Comparison of ENCODE assay signal across 9 cellular contexts in genomic region chr5:140298183-140298601, GRCh38. TPM values are rescaled to one million over a fixed set of nuclear protein-coding genes. Genes with fewer than 3 reads are reported as not detected.
DNase-seq lines count a peak whose midpoint lies in the region; ATAC-seq, FAIRE-seq and TF ChIP-seq lines count a peak whose summit lies in the region.
"Had no signal": no experiment of that assay in that cellular context is flagged by ENCODE, and none has a peak within 500 bp of the region (broad histone marks: within the 10 kb centered on the region; RNA-seq: fewer than 3 reads in every experiment).

No MANE protein-coding gene starts in this region.

- H3K27ac ChIP-seq in GM23248, result peak overlapping the region; percentile 57
- peak overlapping the region; percentile 69 for H3K27ac ChIP-seq in RWPE2 (ENCODE audit: poor library complexity, severe bottlenecking)
- no peak overlapping the region for H3K27ac ChIP-seq in fibroblast of lung (ENCODE audit: insufficient read depth, low read length)
- peak overlapping the region; percentile 77 to 88 (median 80) for H3K27ac ChIP-seq in gastrocnemius medialis
- H3K27ac ChIP-seq in spleen, result no peak overlapping the region
- H3K27ac ChIP-seq: colonic mucosa had no signal

- no peak overlapping the region for H2AFZ ChIP-seq in GM23248
- H2AFZ ChIP-seq in fibroblast of lung (ENCODE audit: low read length), result no peak overlapping the region

- 0 out of 2 replicates have a peak, but pooled peaks cover 7% of the 10 kb centered on the region for H3K36me3 ChIP-seq in GM23248 (ENCODE audit: low read depth)
- H3K36me3 ChIP-seq in RWPE2 (ENCODE audit: low read depth), result peaks cover 58% of the 10 kb centered on the region
- peaks cover 1% of the 10 kb centered on the region for H3K36me3 ChIP-seq in fibroblast of lung (ENCODE audit: control insufficient read depth, insufficient read depth, low read length)
- H3K36me3 ChIP-seq in gastrocnemius medialis, result peaks cover 0 to 13% of the 10 kb centered on the region in 2 donors
- H3K36me3 ChIP-seq in spleen, result peaks cover 0 to 36% (median 19%) of the 10 kb centered on the region in 6 donors
- H3K36me3 ChIP-seq: colonic mucosa had no signal

- no peak for FAIRE-seq in GM19239 (lab: Jason Lieb, UNC)

- in situ Hi-C loops in GM23248 (cut with MboI) (no loop called here), gastrocnemius medialis (cut with MboI; ENCODE audit: low sequenced_read_pairs in 4 of 4) (no loop called here)

- H3K9ac ChIP-seq in GM23248, result no peak overlapping the region
- H3K9ac ChIP-seq in fibroblast of lung (ENCODE audit: insufficient read depth, low read length), result no peak overlapping the region

- ATAC-seq in RWPE2 (ENCODE audit: low read depth) (peak; percentile 15; the same call in 1 of the 3 replicates), gastrocnemius medialis (no peak), GM21576 (IDR thresholded peaks at IDR 0.05; ENCODE audit: unreplicated experiment) (no peak)

- H3F3A ChIP-seq in GM23248 (ENCODE audit: insufficient read depth), result peaks cover 68% of the 10 kb centered on the region

- H3K4me3 ChIP-seq in GM23248, result no peak overlapping the region
- H3K4me3 ChIP-seq in RWPE2 (ENCODE audit: severe bottlenecking), result no peak overlapping the region
- H3K4me3 ChIP-seq in fibroblast of lung (replicated peaks in 1 of 4; ENCODE audit: control extremely low read depth in 1 of 4, insufficient read depth in 1 of 4, low read depth in 3 of 4, low read length in 4 of 4), result no peak overlapping the region
- no peak overlapping the region for H3K4me3 ChIP-seq in gastrocnemius medialis
- no peak overlapping the region for H3K4me3 ChIP-seq in spleen
- H3K4me3 ChIP-seq: colonic mucosa had no signal

- H4K20me1 ChIP-seq in GM23248 (ENCODE audit: insufficient read depth) (no peaks in the 10 kb centered on the region), fibroblast of lung (ENCODE audit: control insufficient read depth, extremely low read depth, insufficient read depth, low read length) (no peaks in the 10 kb centered on the region)

- TF ChIP-seq CTCF in RWPE2 (IDR thresholded peaks at IDR 0.05; ENCODE audit: poor library complexity, severe bottlenecking) (no peak), fibroblast of lung (conservative IDR thresholded peaks at IDR 0.05 in 1 of 2, IDR thresholded peaks at IDR 0.05 in 1 of 2; ENCODE audit: low read depth in 1 of 2, low read length in 2 of 2) (no peak), gastrocnemius medialis (IDR thresholded peaks at IDR 0.05 in 4 of 5, conservative IDR thresholded peaks at IDR 0.05 in 1 of 5) (no peak), spleen (IDR thresholded peaks at IDR 0.05 in 8 of 11, conservative IDR thresholded peaks at IDR 0.05 in 3 of 11) (no peak)

- H3K4me2 ChIP-seq in GM23248 (ENCODE audit: unreplicated experiment) (peak overlapping the region; percentile 43), fibroblast of lung (ENCODE audit: extremely low read depth, insufficient read depth, low read length) (peak overlapping the region; percentile 26)

- H3K79me2 ChIP-seq in GM23248 (ENCODE audit: insufficient read depth), result peaks cover 85% of the 10 kb centered on the region
- peaks cover 53% of the 10 kb centered on the region for H3K79me2 ChIP-seq in fibroblast of lung (ENCODE audit: control insufficient read depth, insufficient read depth, low read length)

- H3K9me2 ChIP-seq in GM23248 (ENCODE audit: insufficient read depth), result no peaks in the 10 kb centered on the region

- H3K9me3 ChIP-seq in GM23248 (ENCODE audit: low read depth), result no peaks in the 10 kb centered on the region
- H3K9me3 ChIP-seq in RWPE2 (ENCODE audit: severe bottlenecking), result no peaks in the 10 kb centered on the region
- H3K9me3 ChIP-seq in fibroblast of lung (ENCODE audit: control insufficient read depth, insufficient read depth, low read depth, low read length), result no peaks in the 10 kb centered on the region
- H3K9me3 ChIP-seq in gastrocnemius medialis, result no peaks in the 10 kb centered on the region
- no peaks in the 10 kb centered on the region for H3K9me3 ChIP-seq in spleen
- H3K9me3 ChIP-seq: colonic mucosa had no signal

- intact Hi-C loops in gastrocnemius medialis (cut with DNase I; ENCODE audit: low total_unique reads) (no loop called here), spleen (cut with DNase I; ENCODE audit: low total_unique reads) (no loop called here)

- WGBS in GM23248 (ENCODE audit: low coverage in 1 of 2, low lambda C conversion rate in 2 of 2, missing lambda C conversion rate in 2 of 2), 2 experiments, result 7 to 11% methylated on average over 1 of the region's 1 CpG
- 75 to 87% (median 81%) methylated on average over 1 of the region's 1 CpG for WGBS in spleen, 5 donors

- no peaks in the 10 kb centered on the region for H3K27me3 ChIP-seq in GM23248 (replicated peaks; ENCODE audit: insufficient read depth)
- no peaks in the 10 kb centered on the region for H3K27me3 ChIP-seq in RWPE2 (ENCODE audit: insufficient read depth, poor library complexity, severe bottlenecking)
- H3K27me3 ChIP-seq in fibroblast of lung (ENCODE audit: control insufficient read depth, insufficient read depth, low read length), result no peaks in the 10 kb centered on the region
- H3K27me3 ChIP-seq in gastrocnemius medialis, result no peaks in the 10 kb centered on the region
- no peaks in the 10 kb centered on the region for H3K27me3 ChIP-seq in spleen (replicated peaks in 1 of 7)
- H3K27me3 ChIP-seq: colonic mucosa had no signal

- no peak for TF ChIP-seq POLR2A in gastrocnemius medialis (IDR thresholded peaks at IDR 0.05)
- no peak for TF ChIP-seq POLR2A in spleen (IDR thresholded peaks at IDR 0.05)

- peak; percentile 74 for DNase-seq in GM23248
- DNase-seq in RWPE2 (ENCODE audit: low spot score), result no peak
- DNase-seq in fibroblast of lung (ENCODE audit: low read depth in 2 of 2), result peak; percentile 16 to 95
- DNase-seq in gastrocnemius medialis, result no peak
- no peak for DNase-seq in spleen
- no peak for DNase-seq in GM19239 (ENCODE audit: insufficient read length, low spot score)
- DNase-seq: colonic mucosa, T-helper 1 cell had no signal

- H3K4me1 ChIP-seq in GM23248 (ENCODE audit: insufficient read depth) (peaks cover 76% of the 10 kb centered on the region), RWPE2 (ENCODE audit: insufficient read depth, poor library complexity, severe bottlenecking) (peaks cover 75% of the 10 kb centered on the region), fibroblast of lung (ENCODE audit: control insufficient read depth, extremely low read depth, insufficient read depth, low read length) (peaks cover 13% of the 10 kb centered on the region), gastrocnemius medialis (peaks cover 70 to 77% of the 10 kb centered on the region in 2 donors), spleen (peaks cover 13 to 96% (median 56%) of the 10 kb centered on the region in 6 donors)
- H3K4me1 ChIP-seq: colonic mucosa had no signal

RNA-seq across cellular contexts. Expression of gene PFDN1, which starts 4.7 kb away (rescaled TPM):
- 94.3 and 95.8 TPM in 2 replicates for total RNA-seq in GM23248 (2014; rRNA removed; shearing (Covaris generic))
- polyA plus RNA-seq in GM23248 (2016; fragmentation: Nextera tagmentation; extraction: Ambion mirVana) (87.0 and 99.9 TPM in 2 replicates), fibroblast of lung (125 and 140 TPM in 2 replicates), spleen (10 to 100 TPM; 62.8 to 82.1 (median 77.9) TPM)
- total RNA-seq in fibroblast of lung (34.4 and 35.5 TPM in 2 replicates), gastrocnemius medialis (10 to 100 TPM; 47.9 to 81.0 (median 77.9) TPM), spleen (10 to 100 TPM; 38.0 to 77.3 (median 41.2) TPM)
- polyA plus RNA-seq in fibroblast of lung (2012), result 96.9 and 99.0 TPM in 2 replicates
- 62.6 and 168 TPM in 2 replicates for polyA minus RNA-seq in fibroblast of lung (ENCODE audit: low replicate concordance)

RNA-seq across cellular contexts. Expression of gene HBEGF, which starts 48.2 kb away (rescaled TPM):
- total RNA-seq in GM23248 (2014; rRNA removed; shearing (Covaris generic)), result 7.5 and 9.5 TPM in 2 replicates
- 4.5 and 4.9 TPM in 2 replicates for polyA plus RNA-seq in GM23248 (2016; fragmentation: Nextera tagmentation; extraction: Ambion mirVana)
- total RNA-seq in fibroblast of lung, result 1.8 TPM in 2 replicates
- polyA plus RNA-seq in fibroblast of lung, result 8.7 and 10.3 TPM in 2 replicates
- 6.5 and 7.9 TPM in 2 replicates for polyA plus RNA-seq in fibroblast of lung (2012)
- 2.4 and 4.0 TPM in 2 replicates for polyA minus RNA-seq in fibroblast of lung (ENCODE audit: low replicate concordance)
- total RNA-seq in gastrocnemius medialis, result 10 to 100 TPM in 3 of 4 donors, 1 to 10 TPM in 1; 5.3 to 22.2 (median 17.6) TPM
- 10 to 100 TPM in 2 of 7 donors, 1 to 10 TPM in 5; 4.2 to 16.2 (median 8.9) TPM for total RNA-seq in spleen
- 1 to 10 TPM; 1.2 to 2.7 (median 1.7) TPM for polyA plus RNA-seq in spleen

Comparison
In these comparisons a context has a peak if more than half of its experiments do, and no peak if none do; other contexts are left out.
1. DNase-seq: peak in GM23248 (single experiment) and fibroblast of lung (2 of 2); none in RWPE2 (single experiment), gastrocnemius medialis (0 of 2), spleen (single experiment) and GM19239 (single experiment).
2. H3K27ac ChIP-seq: peak in GM23248 (single experiment), RWPE2 (single experiment) and gastrocnemius medialis (4 of 4); none in fibroblast of lung (single experiment) and spleen (0 of 8).